ENCODE assay signal across 26 cellular contexts in genomic region chr7:27389508-27389907, GRCh38.
A peak's percentile ranks its signal among the peaks of the same experiment; 100 is the strongest.
DNase-seq lines count a peak whose midpoint lies in the region; ATAC-seq lines count a peak whose summit lies in the region.
"Had no signal": no experiment of that assay in that cellular context is flagged by ENCODE, and none has a peak within 500 bp of the region (broad histone marks: within the 10 kb centered on the region; RNA-seq: fewer than 3 reads in every experiment).

No MANE protein-coding gene starts in this region.

- H3K9me3 Mint-ChIP-seq in activated T-cell treated with anti-CD3 and anti-CD28 coated beads, Interleukin-2, amount 50 U/mL, for 72 hours = peaks cover 0 to 4% of the 10 kb centered on the region in 2 donors
- H3K9me3 Mint-ChIP-seq: activated T-helper 2 cell treated with anti-CD3 and anti-CD28 coated beads, Interferon-gamma antibody, Interleukin-2, Interleukin-4, amounts not matched to agents 10 μg/mL and 5 μg/mL and 100 μg/mL, durations not matched to agents 14 hours and 24 hours and 36 hours had no signal

- ATAC-seq in sciatic nerve = peak; percentile 91
- no peak for ATAC-seq in HG02763 (IDR thresholded peaks at IDR 0.05; ENCODE audit: unreplicated experiment)
- ATAC-seq in activated T-cell treated with anti-CD3 and anti-CD28 coated beads, Interleukin-2, amount 50 U/mL, for 72 hours (replicated peaks in 1 of 2) = no peak
- ATAC-seq: activated CD8-positive, alpha-beta T cell treated with anti-CD3 and anti-CD28 coated beads, Interleukin-2, amount 10 ng/mL, durations not matched to agents 7 days and 5 days; foreskin keratinocyte; HCT116 had no signal

- H3K36me3 Mint-ChIP-seq in activated T-cell treated with anti-CD3 and anti-CD28 coated beads, Interleukin-2, amount 50 U/mL, for 72 hours (ENCODE audit: insufficient read depth in 2 of 2) = no peaks in the 10 kb centered on the region
- H3K36me3 Mint-ChIP-seq: CD14-positive monocyte had no signal

- H3K4me1 Mint-ChIP-seq in activated T-cell treated with anti-CD3 and anti-CD28 coated beads, Interleukin-2, amount 50 U/mL, for 72 hours (ENCODE audit: low read depth) = no peaks in the 10 kb centered on the region
- H3K4me1 Mint-ChIP-seq: CD14-positive monocyte had no signal

- no peak overlapping the region for H3K4me3 Mint-ChIP-seq in activated T-cell treated with anti-CD3 and anti-CD28 coated beads, Interleukin-2, amount 50 U/mL, for 72 hours
- H3K4me3 Mint-ChIP-seq: activated CD8-positive, alpha-beta T cell treated with anti-CD3 and anti-CD28 coated beads, Interleukin-2, amount 10 ng/mL, durations not matched to agents 7 days and 5 days; CD14-positive monocyte had no signal

- peak; percentile 28 for DNase-seq in AG20443 (ENCODE audit: low spot score)
- DNase-seq in fibroblast of gingiva (ENCODE audit: low read depth) = peak; percentile 13
- DNase-seq in medulla oblongata (ENCODE audit: extremely low spot score) = peak; percentile 10
- DNase-seq in sciatic nerve (ENCODE audit: low spot score) = no peak
- no peak for DNase-seq in superior temporal gyrus (ENCODE audit: extremely low spot score)
- no peak for DNase-seq in mesenteric fat pad (ENCODE audit: low spot score)
- DNase-seq in activated T-cell treated with anti-CD3 and anti-CD28 coated beads, Interleukin-2, amount 50 U/mL, for 72 hours = no peak
- DNase-seq: activated CD4-positive, alpha-beta T cell treated with anti-CD3 and anti-CD28 coated beads for 4 hours; activated CD8-positive, alpha-beta T cell treated with anti-CD3 and anti-CD28 coated beads, Interleukin-2, amount 10 ng/mL, durations not matched to agents 7 days and 5 days; activated naive CD4-positive, alpha-beta T cell treated with anti-CD3 and anti-CD28 coated beads, Interleukin-2, amount 50 U/mL, for 16 hours; amniotic stem cell; Caco-2; foreskin keratinocyte; IMR-90; mammary epithelial cell; MV-4-11; NCI-H1436 treated with DMSO at 0.1 percent for 48 hours; NCI-H226; NCI-H69; small intestine; stimulated activated naive CD4-positive, alpha-beta T cell treated with Interleukin-2 at 50 U/mL for 16 hours; T1000 had no signal

- intact Hi-C loops in sciatic nerve (cut with DNase I) = no loop called here

- H3K27ac Mint-ChIP-seq in activated T-cell treated with anti-CD3 and anti-CD28 coated beads, Interleukin-2, amount 50 U/mL, for 72 hours = no peak overlapping the region
- H3K27ac Mint-ChIP-seq: activated CD8-positive, alpha-beta T cell treated with anti-CD3 and anti-CD28 coated beads, Interleukin-2, amount 10 ng/mL, durations not matched to agents 7 days and 5 days; activated T-helper 2 cell treated with anti-CD3 and anti-CD28 coated beads, Interferon-gamma antibody, Interleukin-2, Interleukin-4, amounts not matched to agents 10 μg/mL and 5 μg/mL and 100 μg/mL, durations not matched to agents 14 hours and 24 hours and 36 hours; CD14-positive monocyte had no signal

- H3K27me3 Mint-ChIP-seq in activated T-cell treated with anti-CD3 and anti-CD28 coated beads, Interleukin-2, amount 50 U/mL, for 72 hours (ENCODE audit: low read depth) = peaks cover 50% of the 10 kb centered on the region

Comparison
In these comparisons a context has a peak if more than half of its experiments do, and no peak if none do; other contexts are left out.
1. DNase-seq: peak in AG20443 (single experiment), fibroblast of gingiva (single experiment) and medulla oblongata (single experiment); none in sciatic nerve (single experiment), superior temporal gyrus (single experiment), mesenteric fat pad (single experiment) and activated T-cell treated with anti-CD3 and anti-CD28 coated beads, Interleukin-2, amount 50 U/mL, for 72 hours (0 of 2).